In the genomic region with DNA sequence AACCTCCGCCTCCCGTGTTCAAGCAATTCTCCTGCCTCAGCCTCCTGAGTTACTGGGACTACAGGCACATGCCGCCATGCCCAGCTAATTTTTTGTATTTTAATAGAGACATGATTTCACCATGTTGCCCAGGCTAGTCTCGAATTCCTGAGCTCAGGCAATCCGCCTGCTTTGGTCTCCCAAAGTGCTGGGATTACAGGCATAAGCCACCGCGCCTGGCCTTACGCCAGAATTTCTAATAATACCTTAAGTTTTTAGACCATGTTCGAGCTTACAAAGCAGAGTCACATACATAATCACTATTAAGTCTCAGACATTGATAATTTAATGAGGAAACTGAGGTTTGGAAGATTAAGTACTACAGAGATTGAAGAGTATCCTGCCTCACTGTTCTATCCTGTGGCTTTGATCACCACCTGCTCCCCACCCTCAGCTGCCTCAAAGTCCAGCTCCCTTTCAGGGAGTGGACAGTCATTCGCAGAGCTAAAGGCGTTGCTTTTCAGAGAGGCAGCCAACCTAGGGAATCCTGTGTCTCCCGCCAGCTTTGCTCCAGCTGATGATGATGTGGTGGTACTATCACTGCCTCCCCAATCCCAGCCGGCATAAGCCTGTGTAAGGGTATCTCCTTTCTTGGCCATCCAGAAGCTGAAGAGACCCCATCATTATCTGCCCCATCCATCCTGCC, we compare ENCODE assay signal across 17 cellular contexts.
"Had no signal": no experiment of that assay in that cellular context is flagged by ENCODE, and none has a peak within 500 bp of the region (broad histone marks: within the 10 kb centered on the region; RNA-seq: fewer than 3 reads in every experiment).

No MANE protein-coding gene starts in this region.

- H3K4me3 Mint-ChIP-seq: activated CD8-positive, alpha-beta memory T cell treated with anti-CD3 and anti-CD28 coated beads, Interleukin-2, amount 10 ng/mL, durations not matched to agents 7 days and 5 days; activated naive CD4-positive, alpha-beta T cell treated with anti-CD3 and anti-CD28 coated beads, Interleukin-2, amount 50 U/mL, for 24 hours; activated T-cell treated with anti-CD3 and anti-CD28 coated beads, Interleukin-2, amount 50 U/mL, for 24 hours; brain; central memory CD8-positive, alpha-beta T cell; stimulated activated naive CD8-positive, alpha-beta T cell treated with anti-CD3 and anti-CD28 coated beads, Interleukin-15, amount 100 ng/mL, for 72 hours had no signal

- H3K27ac ChIP-seq: gastrocnemius medialis, testis had no signal

- H3K9me3 ChIP-seq: gastrocnemius medialis, testis had no signal

- H3K27me3 ChIP-seq: gastrocnemius medialis, testis had no signal

- H3K4me1 ChIP-seq: testis had no signal

- H3K4me3 ChIP-seq: gastrocnemius medialis, testis had no signal

- H3K36me3 Mint-ChIP-seq: activated naive CD4-positive, alpha-beta T cell treated with anti-CD3 and anti-CD28 coated beads, Interleukin-2, amount 50 U/mL, for 24 hours had no signal

- H3K36me3 ChIP-seq: gastrocnemius medialis had no signal

- H3K27ac Mint-ChIP-seq: activated CD8-positive, alpha-beta memory T cell treated with anti-CD3 and anti-CD28 coated beads, Interleukin-2, amount 10 ng/mL, durations not matched to agents 7 days and 5 days; activated T-cell treated with anti-CD3 and anti-CD28 coated beads, Interleukin-2, amount 50 U/mL, for 24 hours; stimulated activated naive CD8-positive, alpha-beta T cell treated with anti-CD3 and anti-CD28 coated beads, Interleukin-15, amount 100 ng/mL, for 72 hours had no signal

- DNase-seq: activated CD4-positive, alpha-beta T cell treated with anti-CD3 and anti-CD28 coated beads, Interleukin-2, amount 50 U/mL, for 48 hours; activated CD4-positive, CD25-positive, alpha-beta regulatory T cell treated with anti-CD3 and anti-CD28 coated beads, Interleukin-2, amount 50 U/mL, for 72 hours; activated CD8-positive, alpha-beta memory T cell treated with anti-CD3 and anti-CD28 coated beads, Interleukin-2, amount 10 ng/mL, durations not matched to agents 7 days and 5 days; activated effector memory CD4-positive, alpha-beta T cell treated with Interleukin-2 at 50 U/mL for 16 hours; activated T-cell treated with anti-CD3 and anti-CD28 coated beads, Interleukin-2, amount 50 U/mL, for 24 hours; amniotic stem cell; cortex of kidney; effector memory CD4-positive, alpha-beta T cell; gastrocnemius medialis; left ventricle myocardium superior; occipital lobe; stimulated activated CD4-positive, alpha-beta T cell treated with anti-CD3 and anti-CD28 coated beads, Interleukin-4, amount 100 ng/mL, for 4 hours; stimulated activated naive CD8-positive, alpha-beta T cell treated with anti-CD3 and anti-CD28 coated beads, Interleukin-15, amount 100 ng/mL, for 72 hours; testis had no signal

- H3K27me3 Mint-ChIP-seq: activated CD8-positive, alpha-beta memory T cell treated with anti-CD3 and anti-CD28 coated beads, Interleukin-2, amount 10 ng/mL, durations not matched to agents 7 days and 5 days; activated naive CD4-positive, alpha-beta T cell treated with anti-CD3 and anti-CD28 coated beads, Interleukin-2, amount 50 U/mL, for 24 hours; activated T-cell treated with anti-CD3 and anti-CD28 coated beads, Interleukin-2, amount 50 U/mL, for 24 hours; brain; central memory CD8-positive, alpha-beta T cell; stimulated activated naive CD8-positive, alpha-beta T cell treated with anti-CD3 and anti-CD28 coated beads, Interleukin-15, amount 100 ng/mL, for 72 hours had no signal

- H3K9me3 Mint-ChIP-seq: activated naive CD4-positive, alpha-beta T cell treated with anti-CD3 and anti-CD28 coated beads, Interleukin-2, amount 50 U/mL, for 24 hours; activated T-cell treated with anti-CD3 and anti-CD28 coated beads, Interleukin-2, amount 50 U/mL, for 24 hours; central memory CD8-positive, alpha-beta T cell; stimulated activated naive CD8-positive, alpha-beta T cell treated with anti-CD3 and anti-CD28 coated beads, Interleukin-15, amount 100 ng/mL, for 72 hours had no signal

- ATAC-seq: activated CD8-positive, alpha-beta memory T cell treated with anti-CD3 and anti-CD28 coated beads, Interleukin-2, amount 10 ng/mL, durations not matched to agents 7 days and 5 days; gastrocnemius medialis; left ventricle myocardium superior; stimulated activated naive CD8-positive, alpha-beta T cell treated with anti-CD3 and anti-CD28 coated beads, Interleukin-15, amount 100 ng/mL, for 72 hours had no signal
